ENCODE assay signal across 20 cellular contexts in the genomic region with DNA sequence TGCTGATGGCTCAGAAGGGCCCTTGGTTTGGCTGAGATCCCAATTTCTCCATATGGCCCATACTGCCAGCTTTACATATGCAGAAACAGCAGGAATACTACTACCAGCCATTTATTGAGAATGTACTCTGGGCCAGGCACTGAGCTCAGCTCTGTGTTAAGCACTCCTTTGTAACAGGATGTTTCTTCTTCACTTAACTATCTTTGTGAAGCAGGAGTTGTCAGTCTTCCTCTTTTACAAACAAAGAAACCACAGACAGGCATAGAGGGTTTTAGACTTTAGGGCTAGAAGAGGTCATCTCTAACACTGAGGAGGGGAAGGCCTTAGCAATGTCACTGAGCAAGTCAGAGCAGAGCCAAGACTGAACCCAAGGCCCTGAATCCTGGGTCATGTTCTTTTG.
"Had no signal": no experiment of that assay in that cellular context is flagged by ENCODE, and none has a peak within 500 bp of the region (broad histone marks: within the 10 kb centered on the region; RNA-seq: fewer than 3 reads in every experiment).

No MANE protein-coding gene starts in this region.

- H3K36me3 ChIP-seq: breast epithelium had no signal

- ATAC-seq: naive thymus-derived CD8-positive, alpha-beta T cell; pancreas; upper lobe of right lung had no signal

- H3K27me3 Mint-ChIP-seq: activated B cell treated with CpG ODN at 0.5 μM for 24 hours; activated CD4-positive, alpha-beta T cell treated with anti-CD3 and anti-CD28 coated beads, Interleukin-2, amount 10 ng/mL, durations not matched to agents 7 days and 5 days; naive thymus-derived CD8-positive, alpha-beta T cell; stimulated activated naive CD8-positive, alpha-beta T cell treated with anti-CD3 and anti-CD28 coated beads, Interleukin-15, Interleukin-2, amounts not matched to agents 100 ng/mL and 50 ng/mL, for 24 hours had no signal

- H3K4me1 Mint-ChIP-seq: activated CD4-positive, alpha-beta T cell treated with anti-CD3 and anti-CD28 coated beads, Interleukin-2, amount 10 ng/mL, durations not matched to agents 7 days and 5 days had no signal

- H3K4me3 Mint-ChIP-seq: activated B cell treated with CpG ODN at 0.5 μM for 24 hours; activated CD4-positive, alpha-beta T cell treated with anti-CD3 and anti-CD28 coated beads, Interleukin-2, amount 10 ng/mL, durations not matched to agents 7 days and 5 days; naive thymus-derived CD8-positive, alpha-beta T cell; stimulated activated naive CD8-positive, alpha-beta T cell treated with anti-CD3 and anti-CD28 coated beads, Interleukin-15, Interleukin-2, amounts not matched to agents 100 ng/mL and 50 ng/mL, for 24 hours had no signal

- H3K4me1 ChIP-seq: breast epithelium, pancreas, sigmoid colon, testis, upper lobe of right lung had no signal

- H3K27ac ChIP-seq: breast epithelium, pancreas, sigmoid colon, spleen, testis, upper lobe of right lung had no signal

- H3K9me3 ChIP-seq: breast epithelium, pancreas, sigmoid colon, spleen, testis, upper lobe of right lung had no signal

- H3K27me3 ChIP-seq: breast epithelium, pancreas, sigmoid colon, spleen, testis, upper lobe of right lung had no signal

- H3K9me3 Mint-ChIP-seq: activated B cell treated with CpG ODN at 0.5 μM for 24 hours; activated CD4-positive, alpha-beta T cell treated with anti-CD3 and anti-CD28 coated beads, Interleukin-2, amount 10 ng/mL, durations not matched to agents 7 days and 5 days; naive thymus-derived CD8-positive, alpha-beta T cell; stimulated activated naive CD8-positive, alpha-beta T cell treated with anti-CD3 and anti-CD28 coated beads, Interleukin-15, Interleukin-2, amounts not matched to agents 100 ng/mL and 50 ng/mL, for 24 hours had no signal

- DNase-seq: activated B cell treated with CpG ODN at 0.5 μM for 24 hours; activated CD4-positive, alpha-beta T cell treated with anti-CD3 and anti-CD28 coated beads, Interleukin-2, amount 10 ng/mL, durations not matched to agents 7 days and 5 days; activated CD8-positive, alpha-beta memory T cell treated with anti-CD3 and anti-CD28 coated beads for 24 hours; activated naive CD4-positive, alpha-beta T cell; anterior cingulate cortex; cerebellar nuclear complex; effector CD8-positive, alpha-beta T cell; foreskin fibroblast; glutamatergic neuron; kidney glomerular epithelial cell; mesenchymal stem cell; naive thymus-derived CD8-positive, alpha-beta T cell; pancreas; sigmoid colon; spleen; T1000; testis; upper lobe of right lung had no signal

- H3K27ac Mint-ChIP-seq: activated B cell treated with CpG ODN at 0.5 μM for 24 hours; stimulated activated naive CD8-positive, alpha-beta T cell treated with anti-CD3 and anti-CD28 coated beads, Interleukin-15, Interleukin-2, amounts not matched to agents 100 ng/mL and 50 ng/mL, for 24 hours had no signal

- H3K4me3 ChIP-seq: breast epithelium, pancreas, sigmoid colon, spleen, testis, upper lobe of right lung had no signal
